ENCODE assay signal across 32 cellular contexts in genomic region chr7:38834357-38834756, GRCh38.
"Had no signal": no experiment of that assay in that cellular context is flagged by ENCODE, and none has a peak within 500 bp of the region (broad histone marks: within the 10 kb centered on the region; RNA-seq: fewer than 3 reads in every experiment).

No MANE protein-coding gene starts in this region.

- H3K27ac Mint-ChIP-seq: activated CD4-positive, alpha-beta memory T cell treated with anti-CD3 and anti-CD28 coated beads for 36 hours; activated CD4-positive, alpha-beta T cell treated with anti-CD3 and anti-CD28 coated beads for 36 hours; activated CD4-positive, alpha-beta T cell treated with anti-CD3 and anti-CD28 coated beads, Interleukin-2, amount 10 ng/mL, durations not matched to agents 24 days and 14 days; activated CD8-positive, alpha-beta memory T cell treated with anti-CD3 and anti-CD28 coated beads, Interleukin-2, amount 10 ng/mL, durations not matched to agents 7 days and 5 days; activated CD8-positive, alpha-beta T cell treated with anti-CD3 and anti-CD28 coated beads, Interleukin-2, amount 10 ng/mL, durations not matched to agents 7 days and 5 days; activated naive CD8-positive, alpha-beta T cell; activated T-cell treated with anti-CD3 and anti-CD28 coated beads, Interleukin-2, amount 50 U/mL, for 24 hours; activated T-cell treated with anti-CD3 and anti-CD28 coated beads, Interleukin-2, amount 50 U/mL, for 72 hours; effector memory CD8-positive, alpha-beta T cell had no signal

- H3K36me3 ChIP-seq: brain microvascular endothelial cell, gastrocnemius medialis had no signal

- H3K27me3 ChIP-seq: brain microvascular endothelial cell, esophagus muscularis mucosa, foreskin keratinocyte, gastrocnemius medialis, heart left ventricle had no signal

- H3K4me3 ChIP-seq: esophagus muscularis mucosa, gastrocnemius medialis, heart left ventricle had no signal

- H3K9me3 Mint-ChIP-seq: activated CD4-positive, alpha-beta T cell treated with anti-CD3 and anti-CD28 coated beads, Interleukin-2, amount 10 ng/mL, durations not matched to agents 24 days and 14 days; effector memory CD8-positive, alpha-beta T cell had no signal

- ATAC-seq: activated CD4-positive, alpha-beta T cell treated with anti-CD3 and anti-CD28 coated beads for 36 hours; activated CD8-positive, alpha-beta memory T cell treated with anti-CD3 and anti-CD28 coated beads, Interleukin-2, amount 10 ng/mL, durations not matched to agents 7 days and 5 days; activated CD8-positive, alpha-beta T cell treated with anti-CD3 and anti-CD28 coated beads, Interleukin-2, amount 10 ng/mL, durations not matched to agents 7 days and 5 days; activated T-cell treated with anti-CD3 and anti-CD28 coated beads, Interleukin-2, amount 50 U/mL, for 72 hours; effector memory CD8-positive, alpha-beta T cell; foreskin keratinocyte; gastrocnemius medialis; heart left ventricle had no signal

- H3K27me3 Mint-ChIP-seq: activated CD4-positive, alpha-beta memory T cell treated with anti-CD3 and anti-CD28 coated beads for 36 hours; activated CD4-positive, alpha-beta T cell treated with anti-CD3 and anti-CD28 coated beads for 36 hours; activated CD4-positive, alpha-beta T cell treated with anti-CD3 and anti-CD28 coated beads, Interleukin-2, amount 10 ng/mL, durations not matched to agents 24 days and 14 days; activated CD8-positive, alpha-beta memory T cell treated with anti-CD3 and anti-CD28 coated beads, Interleukin-2, amount 10 ng/mL, durations not matched to agents 7 days and 5 days; activated naive CD8-positive, alpha-beta T cell; activated T-cell treated with anti-CD3 and anti-CD28 coated beads, Interleukin-2, amount 50 U/mL, for 24 hours; effector memory CD8-positive, alpha-beta T cell had no signal

- H3K4me1 Mint-ChIP-seq: activated CD4-positive, alpha-beta T cell treated with anti-CD3 and anti-CD28 coated beads, Interleukin-2, amount 10 ng/mL, durations not matched to agents 24 days and 14 days had no signal

- H3K9me3 ChIP-seq: esophagus muscularis mucosa, gastrocnemius medialis, heart left ventricle had no signal

- DNase-seq: activated CD4-positive, alpha-beta memory T cell treated with anti-CD3 and anti-CD28 coated beads for 36 hours; activated CD4-positive, alpha-beta T cell treated with anti-CD3 and anti-CD28 coated beads for 36 hours; activated CD4-positive, alpha-beta T cell treated with anti-CD3 and anti-CD28 coated beads, Interleukin-2, amount 10 ng/mL, durations not matched to agents 24 days and 14 days; activated CD4-positive, CD25-positive, alpha-beta regulatory T cell; activated CD4-positive, CD25-positive, alpha-beta regulatory T cell treated with anti-CD3 and anti-CD28 coated beads, Interleukin-2, amount 50 U/mL, for 72 hours; activated CD8-positive, alpha-beta memory T cell treated with anti-CD3 and anti-CD28 coated beads, Interleukin-2, amount 10 ng/mL, durations not matched to agents 7 days and 5 days; activated CD8-positive, alpha-beta memory T cell treated with anti-CD3 and anti-CD28 coated beads, Interleukin-2, amount 50 U/mL, for 48 hours; activated CD8-positive, alpha-beta T cell treated with anti-CD3 and anti-CD28 coated beads, Interleukin-2, amount 10 ng/mL, durations not matched to agents 7 days and 5 days; activated effector memory CD4-positive, alpha-beta T cell treated with Interleukin-2 at 50 U/mL for 16 hours; activated gamma-delta T cell treated with Interleukin-2 at 50 U/mL for 16 hours; activated naive CD4-positive, alpha-beta T cell treated with anti-CD3 and anti-CD28 coated beads, Interleukin-2, amount 50 U/mL, for 16 hours; activated naive CD4-positive, alpha-beta T cell treated with Interleukin-2 at 50 U/mL for 16 hours; activated T-cell treated with anti-CD3 and anti-CD28 coated beads for 4 hours; activated T-cell treated with anti-CD3 and anti-CD28 coated beads, Interleukin-2, amount 50 U/mL, for 24 hours; activated T-cell treated with anti-CD3 and anti-CD28 coated beads, Interleukin-2, amount 50 U/mL, for 72 hours; amniotic stem cell; anterior cingulate cortex; brain microvascular endothelial cell; cortex of kidney; dermis blood vessel endothelial cell; effector CD4-positive, alpha-beta T cell; effector memory CD8-positive, alpha-beta T cell; erythroblast; foreskin keratinocyte; gastrocnemius medialis; glutamatergic neuron; heart left ventricle; T-helper 2 cell had no signal

- H3K4me1 ChIP-seq: foreskin keratinocyte, gastrocnemius medialis had no signal

- H3K27ac ChIP-seq: brain microvascular endothelial cell, esophagus muscularis mucosa, foreskin keratinocyte, gastrocnemius medialis, heart left ventricle had no signal

- H3K4me3 Mint-ChIP-seq: activated CD4-positive, alpha-beta memory T cell treated with anti-CD3 and anti-CD28 coated beads for 36 hours; activated CD4-positive, alpha-beta T cell treated with anti-CD3 and anti-CD28 coated beads for 36 hours; activated CD4-positive, alpha-beta T cell treated with anti-CD3 and anti-CD28 coated beads, Interleukin-2, amount 10 ng/mL, durations not matched to agents 24 days and 14 days; activated CD8-positive, alpha-beta memory T cell treated with anti-CD3 and anti-CD28 coated beads, Interleukin-2, amount 10 ng/mL, durations not matched to agents 7 days and 5 days; activated CD8-positive, alpha-beta T cell treated with anti-CD3 and anti-CD28 coated beads, Interleukin-2, amount 10 ng/mL, durations not matched to agents 7 days and 5 days; activated naive CD8-positive, alpha-beta T cell; activated T-cell treated with anti-CD3 and anti-CD28 coated beads, Interleukin-2, amount 50 U/mL, for 24 hours; activated T-cell treated with anti-CD3 and anti-CD28 coated beads, Interleukin-2, amount 50 U/mL, for 72 hours; effector memory CD8-positive, alpha-beta T cell had no signal

- FAIRE-seq: astrocyte, bronchial epithelial cell had no signal
